Comparison of ENCODE assay signal across 11 cellular contexts in the genomic region with DNA sequence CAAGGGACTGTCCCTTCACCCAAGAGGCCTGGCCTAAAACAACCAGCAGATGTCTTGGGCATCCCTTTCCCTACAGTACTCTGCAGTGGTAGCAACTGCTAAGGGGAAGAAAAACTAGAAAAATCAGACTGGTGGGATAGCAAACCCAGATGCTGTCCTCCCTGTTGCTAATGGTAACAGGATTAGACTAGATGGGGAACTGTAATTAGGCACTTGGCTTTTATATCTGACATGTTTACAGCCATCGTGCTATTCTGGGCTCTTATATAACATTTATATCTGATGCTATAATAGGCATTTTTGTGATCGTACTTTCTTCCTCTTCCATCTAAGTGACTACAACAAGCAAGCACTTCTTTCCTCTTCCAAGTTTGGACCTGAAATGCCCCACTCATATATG.
"Had no signal": no experiment of that assay in that cellular context is flagged by ENCODE, and none has a peak within 500 bp of the region (broad histone marks: within the 10 kb centered on the region; RNA-seq: fewer than 3 reads in every experiment).

No MANE protein-coding gene starts in this region.

- H3K27ac ChIP-seq: esophagus squamous epithelium, prostate gland, spleen, suprapubic skin had no signal

- H3K27me3 ChIP-seq: esophagus squamous epithelium, spleen, suprapubic skin had no signal

- DNase-seq: activated B cell treated with CpG ODN at 0.5 μM for 24 hours; activated CD4-positive, alpha-beta T cell treated with anti-CD3 and anti-CD28 coated beads, Interleukin-2, amount 10 ng/mL, durations not matched to agents 24 days and 14 days; activated naive CD4-positive, alpha-beta T cell treated with Interleukin-2 at 50 U/mL for 16 hours; activated naive CD8-positive, alpha-beta T cell treated with anti-CD3 and anti-CD28 coated beads, Interleukin-2, amount 50 U/mL, for 24 hours; esophagus squamous epithelium; foreskin fibroblast; spleen; stimulated activated CD4-positive, alpha-beta T cell treated with anti-CD3 and anti-CD28 coated beads, Interleukin-1b, Interleukin-23, amount 100 ng/mL, for 48 hours; stimulated activated naive CD4-positive, alpha-beta T cell treated with Interleukin-2 at 50 U/mL for 16 hours had no signal

- H3K36me3 ChIP-seq: esophagus squamous epithelium, prostate gland, spleen, suprapubic skin had no signal

- H3K9me3 ChIP-seq: esophagus squamous epithelium, prostate gland, suprapubic skin had no signal

- H3K4me3 ChIP-seq: esophagus squamous epithelium, prostate gland, spleen, suprapubic skin had no signal

- H3K4me1 ChIP-seq: esophagus squamous epithelium, prostate gland, spleen, suprapubic skin had no signal
